ENCODE assay signal across 33 cellular contexts in genomic region chr9:80222466-80223169, GRCh38.
"Had no signal": no experiment of that assay in that cellular context is flagged by ENCODE, and none has a peak within 500 bp of the region (broad histone marks: within the 10 kb centered on the region; RNA-seq: fewer than 3 reads in every experiment).

No MANE protein-coding gene starts in this region.

- H2AFZ ChIP-seq: PC-9 had no signal

- DNase-seq: Kasumi-1, MG63, MV-4-11, NCI-H1092, NCI-H1105, NCI-H1417, NCI-H1436, NCI-H146, NCI-H1694, NCI-H187, NCI-H1930, NCI-H2029 treated with DMSO at 0.1 percent for 48 hours, NCI-H2081 treated with DMSO at 0.1 percent for 48 hours, NCI-H2107, NCI-H2171, NCI-H226, NCI-H446 treated with DMSO at 0.1 percent for 48 hours, NCI-H510A, NCI-H524, NCI-H526, NCI-H69, NCI-H748 treated with DMSO at 0.1 percent for 48 hours, NCI-H82, PC-9, SHP77, SIG-M5, SJCRH30 had no signal

- H3K4me1 ChIP-seq: SJCRH30 had no signal

- H3K27ac ChIP-seq: PC-9, RWPE1, SJCRH30, SK-N-MC had no signal

- H3K9me3 ChIP-seq: MG63, SJCRH30 had no signal

- H3K4me3 ChIP-seq: MG63, PC-9, SJCRH30, SK-N-MC had no signal

- H3K27me3 ChIP-seq: MG63, SJCRH30 had no signal

- H3K4me2 ChIP-seq: PC-9 had no signal

- ATAC-seq: Panc1, Right ventricle myocardium inferior, SK-N-SH treated with all-trans-retinoic acid at 6 μM for 48 hours had no signal

- FAIRE-seq: RCC 7860 had no signal

- H3K36me3 ChIP-seq: MG63, SJCRH30 had no signal
